ENCODE assay signal across 1 cellular context in genomic region chr19:17673937-17674799, GRCh38.
TF ChIP-seq lines count a peak whose summit lies in the region.

No MANE protein-coding gene starts in this region.

TF ChIP-seq in H1, 55 proteins besides CTCF, POLR2A, EP300 and RAD21 (continued from another document):
- no peak for TF ChIP-seq ATF2 (IDR thresholded peaks at IDR 0.05; ENCODE audit: low read length)
